ENCODE assay signal across 15 cellular contexts in genomic region chr10:3964516-3964915, GRCh38.
"Had no signal": no experiment of that assay in that cellular context is flagged by ENCODE, and none has a peak within 500 bp of the region (broad histone marks: within the 10 kb centered on the region; RNA-seq: fewer than 3 reads in every experiment).

No MANE protein-coding gene starts in this region.

- H3K27me3 ChIP-seq: thyroid gland, upper lobe of right lung, vagina had no signal

- H3K9me3 Mint-ChIP-seq: natural killer cell, neural crest cell had no signal

- H3K27ac ChIP-seq: thyroid gland, upper lobe of right lung, vagina had no signal

- DNase-seq: erythroblast; foreskin melanocyte; head of caudate nucleus; hippocampal formation; mammary epithelial cell; natural killer cell; right cardiac atrium; stimulated activated CD4-positive, alpha-beta T cell treated with anti-CD3 and anti-CD28 coated beads, Interleukin-4, amount 100 ng/mL, for 1 hour; stimulated activated naive CD4-positive, alpha-beta T cell; thyroid gland; upper lobe of right lung had no signal

- H3K27ac Mint-ChIP-seq: natural killer cell had no signal

- ATAC-seq: natural killer cell, right cardiac atrium, upper lobe of right lung had no signal

- H3K9me3 ChIP-seq: thyroid gland, upper lobe of right lung, vagina had no signal

- H3K4me3 ChIP-seq: smooth muscle cell, thyroid gland, upper lobe of right lung, vagina had no signal

- H3K36me3 Mint-ChIP-seq: natural killer cell had no signal

- H3K36me3 ChIP-seq: thyroid gland, upper lobe of right lung, vagina had no signal

- H3K4me3 Mint-ChIP-seq: dendritic cell treated with granulocyte-macrophage colony-stimulating factor and Interleukin-4, amounts not matched to agents 40 ng/mL and 50 ng/mL, for 4 days; natural killer cell; neural crest cell had no signal

- H3K4me1 ChIP-seq: thyroid gland had no signal
